8 cellular contexts compared by ENCODE assay signal in the genomic region with DNA sequence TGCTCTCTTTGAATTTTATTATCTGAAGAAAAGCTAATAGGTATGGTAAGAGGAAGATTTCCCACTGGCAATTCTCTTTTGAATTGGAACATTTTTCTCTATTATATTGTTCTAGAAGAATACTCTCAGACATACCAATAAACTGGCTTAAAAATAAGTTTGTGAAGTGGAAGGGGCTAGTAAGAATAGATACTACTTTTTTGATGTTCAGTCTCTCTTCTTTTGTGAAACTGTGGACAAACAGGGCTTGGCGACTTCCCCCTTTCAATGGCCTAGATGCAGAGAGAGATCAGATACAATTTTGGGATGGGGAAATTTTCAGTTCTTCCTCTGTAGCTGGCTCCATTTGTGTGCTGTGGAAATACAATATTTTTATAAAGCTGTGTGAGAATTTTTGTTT. TPM values are rescaled to one million over a fixed set of nuclear protein-coding genes. Genes with fewer than 3 reads are reported as not detected.
DNase-seq lines count a peak whose midpoint lies in the region; ATAC-seq and TF ChIP-seq lines count a peak whose summit lies in the region.

No MANE protein-coding gene starts in this region.

- WGBS in esophagus muscularis mucosa = 11% methylated on average over 1 of the region's 1 CpG
- 0 to 5% (median 2%) methylated on average over 1 of the region's 1 CpG for WGBS in ovary, 3 donors

- POLR2A ChIA-PET in HEK293T (lab: Yijun Ruan, JAX) = interaction anchor here (0.8 to 1.8 kb wide), 5 partner anchors 27 to 89 kb away, joined by 3 to 6 read pairs (median 4); no protein-coding TSS in a partner anchor

- H3K4me1 ChIP-seq in BE2C = no peaks in the 10 kb centered on the region
- peaks cover 12 to 24% (median 19%) of the 10 kb centered on the region in 4 donors for H3K4me1 ChIP-seq in esophagus muscularis mucosa
- peaks cover 4% of the 10 kb centered on the region for H3K4me1 ChIP-seq in ovary (ENCODE audit: insufficient read depth)
- H3K4me1 ChIP-seq in effector memory CD4-positive, alpha-beta T cell (ENCODE audit: control insufficient read depth, insufficient read depth, low read length, poor library complexity, severe bottlenecking) = peaks cover 4% of the 10 kb centered on the region

- no peaks in the 10 kb centered on the region for H3K9me3 ChIP-seq in BE2C
- no peaks in the 10 kb centered on the region for H3K9me3 ChIP-seq in esophagus muscularis mucosa
- H3K9me3 ChIP-seq in ovary = no peaks in the 10 kb centered on the region
- H3K9me3 ChIP-seq in effector memory CD4-positive, alpha-beta T cell (ENCODE audit: control insufficient read depth, low read length) = no peaks in the 10 kb centered on the region

- ATAC-seq in HG03135 (IDR thresholded peaks at IDR 0.05; ENCODE audit: unreplicated experiment) = no peak

- H3K36me3 ChIP-seq in BE2C (no peaks in the 10 kb centered on the region), esophagus muscularis mucosa (no peaks in the 10 kb centered on the region), ovary (no peaks in the 10 kb centered on the region)
- no peaks in the 10 kb centered on the region for H3K36me3 ChIP-seq in effector memory CD4-positive, alpha-beta T cell (ENCODE audit: control insufficient read depth, insufficient read depth, low read length)

- H3K27ac ChIP-seq in esophagus muscularis mucosa (replicated peaks in 1 of 4) = peak overlapping the region; percentile 84 to 90 (median 86)
- peak overlapping the region in 1 of 2 donors; percentile 91 for H3K27ac ChIP-seq in ovary
- H3K27ac ChIP-seq in effector memory CD4-positive, alpha-beta T cell (ENCODE audit: insufficient read depth, low read length, poor library complexity, severe bottlenecking) = no peak overlapping the region

- DNase-seq in BE2C = no peak
- peak; percentile 13 for DNase-seq in NCI-H748 treated with DMSO at 0.1 percent for 48 hours (lab: John Stamatoyannopoulos, UW)
- no peak for DNase-seq in esophagus muscularis mucosa (ENCODE audit: extremely low spot score)
- DNase-seq in ovary = no peak
- DNase-seq in effector memory CD4-positive, alpha-beta T cell = no peak
- DNase-seq in HEK293T (ENCODE audit: extremely low spot score) = no peak
- no peak for DNase-seq in stimulated activated CD4-positive, alpha-beta T cell treated with anti-CD3 and anti-CD28 coated beads, Interleukin-15, amount 100 ng/mL, for 24 hours

- no peak for TF ChIP-seq EP300 in esophagus muscularis mucosa (IDR thresholded peaks at IDR 0.05)
- no peak for TF ChIP-seq EP300 in ovary (IDR thresholded peaks at IDR 0.05)

- TF ChIP-seq CTCF in BE2C (IDR thresholded peaks at IDR 0.05; ENCODE audit: low read depth, low read length) = no peak
- TF ChIP-seq CTCF in esophagus muscularis mucosa (IDR thresholded peaks at IDR 0.05) = no peak
- no peak for TF ChIP-seq CTCF in ovary (IDR thresholded peaks at IDR 0.05)

- intact Hi-C loops in esophagus muscularis mucosa (cut with DNase I) = loop anchor here (5.0 to 10.0 kb wide), 3 partner anchors 56 to 226 kb away; no protein-coding TSS in a partner anchor
- intact Hi-C loops in ovary (cut with DNase I) = loop anchor here in 2 of 4 donors (10.0 kb wide), 2 partner anchors 223 to 233 kb away; no protein-coding TSS in a partner anchor

- H3K27me3 ChIP-seq in BE2C (peaks cover 4% of the 10 kb centered on the region; the same call in 1 of the 2 replicates), esophagus muscularis mucosa (no peaks in the 10 kb centered on the region), ovary (no peaks in the 10 kb centered on the region)
- peaks cover 6% of the 10 kb centered on the region for H3K27me3 ChIP-seq in effector memory CD4-positive, alpha-beta T cell (replicated peaks; ENCODE audit: control insufficient read depth, insufficient read depth, low read length, poor library complexity, severe bottlenecking)

- H3K4me3 ChIP-seq in BE2C (ENCODE audit: low read depth, low read length) = peak overlapping the region; percentile 7; the same call in 1 of the 2 replicates
- H3K4me3 ChIP-seq in esophagus muscularis mucosa = peak overlapping the region; percentile 71 to 86 (median 78)
- peak overlapping the region; percentile 71 for H3K4me3 ChIP-seq in ovary
- H3K4me3 ChIP-seq in effector memory CD4-positive, alpha-beta T cell (ENCODE audit: insufficient read depth, low read depth, low read length, poor library complexity, severe bottlenecking) = no peak overlapping the region

- CTCF ChIA-PET in HEK293T (lab: Yijun Ruan, JAX) = no interaction called here

- TF ChIP-seq POLR2A in esophagus muscularis mucosa (IDR thresholded peaks at IDR 0.05; ENCODE audit: low read depth) (no peak), ovary (IDR thresholded peaks at IDR 0.05) (no peak)

TF ChIP-seq in HEK293T, 16 proteins besides CTCF, POLR2A, EP300 and RAD21:
- TF ChIP-seq BHLHE40 (IDR thresholded peaks at IDR 0.05; ENCODE audit: borderline replicate concordance) (no peak), FOXK2 (IDR thresholded peaks at IDR 0.05) (no peak), TARDBP (IDR thresholded peaks at IDR 0.05) (no peak), LEF1 (IDR thresholded peaks at IDR 0.05; ENCODE audit: borderline replicate concordance) (no peak)

RNA-seq across cellular contexts. Expression of a gene that starts 2.5 kb away (rescaled TPM):
- polyA plus RNA-seq in BE2C (2012; ENCODE audit: insufficient read depth, insufficient read length, low read depth) = 25.9 TPM
- total RNA-seq in esophagus muscularis mucosa (100 to 1,000 TPM in 2 of 4 donors, 10 to 100 TPM in 2; 89.6 to 138 (median 112) TPM), ovary (100 to 1,000 TPM in 5 of 7 donors, 10 to 100 TPM in 2; 73.2 to 220 (median 144) TPM)
- polyA plus RNA-seq in ovary = 100 to 1,000 TPM in 1 of 2 donors, 10 to 100 TPM in 1; 43.7 to 142 TPM
